14 cellular contexts compared by ENCODE assay signal in the genomic region with DNA sequence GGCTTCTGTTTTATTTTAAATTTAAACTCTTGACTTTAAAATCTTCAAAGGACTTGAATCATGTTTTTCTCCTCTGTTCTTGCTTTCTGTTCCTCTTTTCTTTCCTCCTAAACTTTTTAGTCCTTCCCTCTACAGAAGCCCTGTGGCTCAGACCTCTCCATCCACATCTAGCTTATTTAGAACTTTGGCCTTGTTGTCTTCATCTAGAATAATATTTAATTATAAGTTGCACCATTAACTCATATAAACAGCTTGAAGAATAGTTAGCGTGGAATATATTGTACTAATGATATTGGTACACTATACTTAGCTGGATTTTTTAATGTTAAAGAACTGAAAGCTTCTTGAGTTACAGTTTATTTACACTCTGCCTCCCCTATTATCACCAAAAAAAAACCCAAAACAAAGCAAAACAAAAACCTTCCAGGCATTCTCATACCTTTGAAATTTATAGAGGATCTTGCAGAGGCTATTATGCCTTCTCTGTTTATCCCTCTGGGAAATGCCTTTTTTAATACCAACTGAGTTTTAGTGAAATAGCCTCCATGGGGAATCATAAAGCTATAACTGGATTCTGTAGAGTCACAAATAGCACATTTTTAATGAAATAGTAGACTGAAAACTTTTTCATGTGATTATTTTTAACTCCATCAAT. TPM values are rescaled to one million over a fixed set of nuclear protein-coding genes. Genes with fewer than 3 reads are reported as not detected.
DNase-seq lines count a peak whose midpoint lies in the region; ATAC-seq and TF ChIP-seq lines count a peak whose summit lies in the region.
"Had no signal": no experiment of that assay in that cellular context is flagged by ENCODE, and none has a peak within 500 bp of the region (broad histone marks: within the 10 kb centered on the region; RNA-seq: fewer than 3 reads in every experiment).

No MANE protein-coding gene starts in this region.

- intact Hi-C loops in activated B cell treated with CpG ODN at 0.5 μM for 24 hours (cut with micrococcal nuclease) (no loop called here), posterior cingulate gyrus (cut with DNase I) (no loop called here)

- H3K27me3 Mint-ChIP-seq in activated B cell treated with CpG ODN at 0.5 μM for 24 hours: no peaks in the 10 kb centered on the region

- H3K27ac Mint-ChIP-seq in activated B cell treated with CpG ODN at 0.5 μM for 24 hours: peak overlapping the region; percentile 61
- H3K27ac Mint-ChIP-seq: activated T-helper 2 cell treated with anti-CD3 and anti-CD28 coated beads, Interferon-gamma antibody, Interleukin-2, Interleukin-4, amounts not matched to agents 10 μg/mL and 5 μg/mL and 100 μg/mL, durations not matched to agents 14 hours and 24 hours and 36 hours had no signal

- H3K36me3 Mint-ChIP-seq in activated B cell treated with CpG ODN at 0.5 μM for 24 hours (ENCODE audit: low read depth): no peaks in the 10 kb centered on the region

- H3K36me3 ChIP-seq in brain microvascular endothelial cell (replicated peaks): no peaks in the 10 kb centered on the region
- H3K36me3 ChIP-seq: thyroid gland had no signal

- no peaks in the 10 kb centered on the region for H3K27me3 ChIP-seq in brain microvascular endothelial cell (replicated peaks)
- H3K27me3 ChIP-seq: dorsolateral prefrontal cortex, thyroid gland had no signal

- peaks cover 22% of the 10 kb centered on the region for H3K4me1 Mint-ChIP-seq in activated B cell treated with CpG ODN at 0.5 μM for 24 hours

- H3K27ac ChIP-seq in brain microvascular endothelial cell: no peak overlapping the region
- H3K27ac ChIP-seq: C4-2B, dorsolateral prefrontal cortex, thyroid gland had no signal

- ATAC-seq in GM18499 (IDR thresholded peaks at IDR 0.05; ENCODE audit: insufficient read depth, unreplicated experiment) (peak; percentile 82), GM21515 (IDR thresholded peaks at IDR 0.05; ENCODE audit: unreplicated experiment) (peak; percentile 88), HG03342 (IDR thresholded peaks at IDR 0.05; ENCODE audit: unreplicated experiment) (peak; percentile 83), activated B cell treated with CpG ODN at 0.5 μM for 24 hours (ENCODE audit: low read depth) (peak; percentile 58)

- in situ Hi-C loops in brain microvascular endothelial cell (cut with HindIII; ENCODE audit: low pct_ligation_motif_present, low sequenced_read_pairs): no loop called here

- H3K4me3 ChIP-seq in brain microvascular endothelial cell (ENCODE audit: low read depth, low read length): no peak overlapping the region
- H3K4me3 ChIP-seq: dorsolateral prefrontal cortex, thyroid gland had no signal

- CTCF ChIA-PET in activated B cell treated with CpG ODN at 0.5 μM for 24 hours (lab: Charles Lee): interaction anchor here (1.0 to 2.0 kb wide), 2 partner anchors 39 to 70 kb away, joined by 4 to 8 read pairs; no protein-coding TSS in a partner anchor

- no peak overlapping the region for H3K4me3 Mint-ChIP-seq in activated B cell treated with CpG ODN at 0.5 μM for 24 hours

- no peaks in the 10 kb centered on the region for H3K9me3 Mint-ChIP-seq in activated B cell treated with CpG ODN at 0.5 μM for 24 hours
- H3K9me3 Mint-ChIP-seq: activated T-helper 2 cell treated with anti-CD3 and anti-CD28 coated beads, Interferon-gamma antibody, Interleukin-2, Interleukin-4, amounts not matched to agents 10 μg/mL and 5 μg/mL and 100 μg/mL, durations not matched to agents 14 hours and 24 hours and 36 hours had no signal

- TF ChIP-seq CTCF in activated B cell treated with CpG ODN at 0.5 μM for 24 hours (IDR thresholded peaks at IDR 0.05) (no peak), brain microvascular endothelial cell (IDR thresholded peaks at IDR 0.05; ENCODE audit: low read depth, low read length, missing control alignments) (no peak)

- DNase-seq in activated B cell treated with CpG ODN at 0.5 μM for 24 hours (no peak), NCI-H526 treated with DMSO at 0.1 percent for 48 hours (lab: John Stamatoyannopoulos, UW) (no peak), brain microvascular endothelial cell (no peak), posterior cingulate gyrus (no peak)
- no peak for DNase-seq in stimulated activated CD4-positive, alpha-beta T cell treated with anti-CD3 and anti-CD28 coated beads, Interleukin-1b, Interleukin-23, amount 100 ng/mL, for 48 hours
- DNase-seq: dorsolateral prefrontal cortex; NCI-H2171; stimulated activated CD4-positive, alpha-beta T cell treated with anti-CD3 and anti-CD28 coated beads, Interleukin-2, amount 100 ng/mL, for 48 hours; thyroid gland had no signal

- POLR2A ChIA-PET in activated B cell treated with CpG ODN at 0.5 μM for 24 hours (lab: Charles Lee): interaction anchor here (0.7 to 2.4 kb wide), 3 partner anchors 9 to 29 kb away, joined by 3 to 18 read pairs (median 4); a partner anchor contains a TSS

RNA-seq across cellular contexts. Expression of a gene that starts 9.2 kb away (rescaled TPM):
- 32.1 and 38.8 TPM in 2 replicates for total RNA-seq in activated B cell treated with CpG ODN at 0.5 μM for 24 hours
